In the genomic region with DNA sequence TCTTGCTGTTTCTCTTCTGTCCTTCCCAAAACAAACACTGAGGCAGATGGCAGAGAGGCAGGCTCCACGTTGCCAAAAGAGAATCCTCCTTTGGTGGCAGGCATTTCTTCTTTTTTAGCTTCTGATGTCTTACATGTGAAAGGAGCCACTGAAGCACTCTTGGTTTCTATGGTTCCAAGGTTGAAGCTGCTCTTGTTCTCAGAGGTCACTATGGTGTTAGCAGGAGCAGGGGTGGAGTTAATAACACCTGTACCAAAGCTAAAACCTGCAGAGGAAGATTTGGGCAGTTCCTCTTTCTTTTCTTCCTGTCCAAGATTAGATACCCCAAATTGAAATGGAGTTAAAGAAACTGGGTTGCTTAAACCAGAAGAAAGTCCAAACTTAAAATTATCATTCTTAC, we compare ENCODE assay signal across 11 cellular contexts. TPM values are rescaled to one million over a fixed set of nuclear protein-coding genes. Genes with fewer than 3 reads are reported as not detected.
DNase-seq lines count a peak whose midpoint lies in the region; ATAC-seq, FAIRE-seq and TF ChIP-seq lines count a peak whose summit lies in the region.
"Had no signal": no experiment of that assay in that cellular context is flagged by ENCODE, and none has a peak within 500 bp of the region (broad histone marks: within the 10 kb centered on the region; RNA-seq: fewer than 3 reads in every experiment).

No MANE protein-coding gene starts in this region.

- TF ChIP-seq POLR2A in GM12891 (IDR thresholded peaks at IDR 0.05; ENCODE audit: low read depth, low read length) = no peak

- ATAC-seq in GM21447 (IDR thresholded peaks at IDR 0.05; ENCODE audit: unreplicated experiment) (peak; percentile 72), HG03139 (IDR thresholded peaks at IDR 0.05; ENCODE audit: unreplicated experiment) (peak; percentile 63), HG03469 (IDR thresholded peaks at IDR 0.05; ENCODE audit: unreplicated experiment) (no peak)
- ATAC-seq: sciatic nerve had no signal

- DNase-seq in GM12891 (ENCODE audit: insufficient read length, low spot score) = no peak
- DNase-seq in cerebellar cortex (ENCODE audit: low spot score) = peak; percentile 22
- no peak for DNase-seq in effector memory CD4-positive, alpha-beta T cell
- no peak for DNase-seq in iPS-NIHi11 (ENCODE audit: low spot score)
- no peak for DNase-seq in NCI-H2081 (lab: John Stamatoyannopoulos, UW)
- DNase-seq: midbrain, NCI-H1694 treated with DMSO at 0.1 percent for 48 hours had no signal

- no peaks in the 10 kb centered on the region for H3K27me3 ChIP-seq in effector memory CD4-positive, alpha-beta T cell (replicated peaks; ENCODE audit: control insufficient read depth, insufficient read depth, low read length, poor library complexity, severe bottlenecking)

- no peaks in the 10 kb centered on the region for H3K4me1 ChIP-seq in effector memory CD4-positive, alpha-beta T cell (ENCODE audit: control insufficient read depth, insufficient read depth, low read length, poor library complexity, severe bottlenecking)

- no peaks in the 10 kb centered on the region for H3K9me3 ChIP-seq in effector memory CD4-positive, alpha-beta T cell (ENCODE audit: control insufficient read depth, low read length)

- H3K36me3 ChIP-seq in effector memory CD4-positive, alpha-beta T cell (ENCODE audit: control insufficient read depth, insufficient read depth, low read length) = peaks cover 51% of the 10 kb centered on the region

- no peak for FAIRE-seq in GM12891 (lab: Jason Lieb, UNC)

- H3K4me3 ChIP-seq in effector memory CD4-positive, alpha-beta T cell (ENCODE audit: insufficient read depth, low read depth, low read length, poor library complexity, severe bottlenecking) = no peak overlapping the region

- no peak overlapping the region for H3K27ac ChIP-seq in effector memory CD4-positive, alpha-beta T cell (ENCODE audit: insufficient read depth, low read length, poor library complexity, severe bottlenecking)

TF ChIP-seq in GM12891, 5 proteins besides CTCF, POLR2A, EP300 and RAD21:
- TF ChIP-seq PAX5 (IDR thresholded peaks at IDR 0.05; ENCODE audit: insufficient read depth, low read length, severe bottlenecking) (no peak), SPI1 (IDR thresholded peaks at IDR 0.05; ENCODE audit: low read depth, low read length) (peak; percentile 77)

RNA-seq across cellular contexts. Expression of gene FAM8A1, which starts 28.8 kb away (rescaled TPM):
- 3.6 TPM for polyA plus RNA-seq in GM12891 (2012; ENCODE audit: low read depth, missing spikeins)
